ENCODE assay signal across 8 cellular contexts in the genomic region with DNA sequence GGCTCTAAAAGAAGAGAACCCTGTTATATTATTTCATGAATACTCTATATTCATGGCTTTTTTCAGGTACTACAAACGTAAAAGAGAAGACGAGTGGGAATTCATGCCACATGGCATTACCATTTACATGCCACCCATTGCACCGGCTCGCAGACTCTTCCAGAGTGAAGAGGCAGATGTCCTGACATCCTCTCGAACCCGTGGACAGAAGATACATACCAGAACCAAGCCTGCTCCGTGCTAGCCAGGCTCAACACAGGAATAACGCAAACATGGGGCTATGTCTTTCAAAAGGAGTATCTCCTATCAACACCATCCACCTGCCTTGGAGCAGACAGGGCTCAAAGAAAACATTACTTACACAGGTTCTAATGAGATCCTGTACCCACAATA.
DNase-seq lines count a peak whose midpoint lies in the region; ATAC-seq and TF ChIP-seq lines count a peak whose summit lies in the region.

No MANE protein-coding gene starts in this region.

- H3K79me2 ChIP-seq in GM23248 (ENCODE audit: insufficient read depth): no peaks in the 10 kb centered on the region
- no peaks in the 10 kb centered on the region for H3K79me2 ChIP-seq in SK-N-SH (ENCODE audit: insufficient read depth)

- intact Hi-C loops in esophagus squamous epithelium (cut with DNase I): no loop called here
- intact Hi-C loops in spleen (cut with DNase I; ENCODE audit: low total_unique reads): no loop called here
- intact Hi-C loops in naive thymus-derived CD4-positive, alpha-beta T cell (cut with micrococcal nuclease): loop anchor here in 1 of 2 donors (2.0 to 5.0 kb wide), 2 partner anchors 292 to 615 kb away; no protein-coding TSS in a partner anchor

- H3K9me2 ChIP-seq in GM23248 (ENCODE audit: insufficient read depth): no peaks in the 10 kb centered on the region
- no peaks in the 10 kb centered on the region for H3K9me2 ChIP-seq in SK-N-SH

- CTCF ChIA-PET in SK-N-SH (lab: Yijun Ruan, JAX): interaction anchor here (1.0 to 1.9 kb wide), 6 partner anchors 11 to 116 kb away, joined by 3 to 10 read pairs (median 4); no protein-coding TSS in a partner anchor
- CTCF ChIA-PET in naive thymus-derived CD4-positive, alpha-beta T cell (lab: Charles Lee): no interaction called here

- H3K4me1 Mint-ChIP-seq in naive thymus-derived CD4-positive, alpha-beta T cell: peaks cover 8 to 43% (median 30%) of the 10 kb centered on the region in 7 donors

- H3K36me3 ChIP-seq in GM23248 (ENCODE audit: low read depth) (no peaks in the 10 kb centered on the region), SK-N-SH (replicated peaks in 1 of 2; ENCODE audit: control insufficient read depth in 1 of 2, insufficient read depth in 2 of 2, low read length in 1 of 2) (no peaks in the 10 kb centered on the region), esophagus squamous epithelium (no peaks in the 10 kb centered on the region), spleen (peaks cover 0 to 23% (median 0%) of the 10 kb centered on the region in 6 donors)
- H3K36me3 ChIP-seq in naive thymus-derived CD4-positive, alpha-beta T cell (ENCODE audit: control insufficient read depth in 2 of 3, insufficient read depth in 3 of 3, low read length in 3 of 3): peaks cover 0 to 9% (median 0%) of the 10 kb centered on the region in 3 experiments

- in situ Hi-C loops in GM23248 (cut with MboI): no loop called here

- TF ChIP-seq POLR2A in esophagus squamous epithelium (IDR thresholded peaks at IDR 0.05) (no peak), spleen (IDR thresholded peaks at IDR 0.05) (no peak)

- TF ChIP-seq RAD21 in SK-N-SH (IDR thresholded peaks at IDR 0.05; ENCODE audit: low read length): no peak

- H3K4me2 ChIP-seq in GM23248 (ENCODE audit: unreplicated experiment) (peak overlapping the region; percentile 47), SK-N-SH (no peak overlapping the region; the same call in 1 of the 2 replicates)

- peaks cover 0 to 6% (median 0%) of the 10 kb centered on the region in 5 donors for H3K27me3 Mint-ChIP-seq in naive thymus-derived CD4-positive, alpha-beta T cell

- H3K27ac ChIP-seq in GM23248 (peak overlapping the region; percentile 86), SK-N-SH (ENCODE audit: low read depth in 2 of 2, low read length in 1 of 2) (peak overlapping the region; percentile 97 to 99), esophagus squamous epithelium (peak overlapping the region; percentile 74 to 85 (median 80)), spleen (peak overlapping the region; percentile 22 to 83 (median 75)), substantia nigra (ENCODE audit: low read depth, low read length, poor library complexity, severe bottlenecking) (no peak overlapping the region)
- no peak overlapping the region for H3K27ac ChIP-seq in naive thymus-derived CD4-positive, alpha-beta T cell (ENCODE audit: low read depth, low read length)

- POLR2A ChIA-PET in SK-N-SH (lab: Yijun Ruan, JAX): interaction anchor here (1.1 to 1.4 kb wide), 2 partner anchors 21 to 160 kb away, joined by 3 to 5 read pairs; no protein-coding TSS in a partner anchor
- POLR2A ChIA-PET in naive thymus-derived CD4-positive, alpha-beta T cell (lab: Charles Lee): no interaction called here

- H2AFZ ChIP-seq in GM23248: no peak overlapping the region
- no peak overlapping the region for H2AFZ ChIP-seq in SK-N-SH (ENCODE audit: low read depth)

- H4K20me1 ChIP-seq in GM23248 (ENCODE audit: insufficient read depth): no peaks in the 10 kb centered on the region
- H4K20me1 ChIP-seq in SK-N-SH (ENCODE audit: insufficient read depth): no peaks in the 10 kb centered on the region

- peak overlapping the region in 3 of 9 donors; percentile 85 to 89 (median 87) for H3K27ac Mint-ChIP-seq in naive thymus-derived CD4-positive, alpha-beta T cell

- H3K27me3 ChIP-seq in GM23248 (replicated peaks; ENCODE audit: insufficient read depth): no peaks in the 10 kb centered on the region
- no peaks in the 10 kb centered on the region for H3K27me3 ChIP-seq in SK-N-SH (ENCODE audit: insufficient read depth)
- no peaks in the 10 kb centered on the region for H3K27me3 ChIP-seq in esophagus squamous epithelium
- no peaks in the 10 kb centered on the region for H3K27me3 ChIP-seq in spleen (replicated peaks in 1 of 7)
- no peaks in the 10 kb centered on the region for H3K27me3 ChIP-seq in naive thymus-derived CD4-positive, alpha-beta T cell (ENCODE audit: control insufficient read depth in 2 of 2, insufficient read depth in 2 of 2, low read length in 2 of 2)

- peaks cover 23% of the 10 kb centered on the region for H3F3A ChIP-seq in GM23248 (ENCODE audit: insufficient read depth)
- H3F3A ChIP-seq in SK-N-SH (replicated peaks; ENCODE audit: insufficient read depth): peaks cover 23% of the 10 kb centered on the region

- peak overlapping the region in 3 of 10 donors; percentile 4 to 66 (median 6) for H3K4me3 Mint-ChIP-seq in naive thymus-derived CD4-positive, alpha-beta T cell

- H3K4me3 ChIP-seq in GM23248 (no peak overlapping the region), SK-N-SH (ENCODE audit: low read depth in 2 of 2, low read length in 1 of 2) (no peak overlapping the region), esophagus squamous epithelium (no peak overlapping the region), spleen (no peak overlapping the region)
- no peak overlapping the region for H3K4me3 ChIP-seq in naive thymus-derived CD4-positive, alpha-beta T cell (ENCODE audit: low read length)

- H3K9ac ChIP-seq in GM23248: peak overlapping the region; percentile 61
- peak overlapping the region; percentile 55; the same call in 1 of the 2 replicates for H3K9ac ChIP-seq in SK-N-SH

- H3K36me3 Mint-ChIP-seq in naive thymus-derived CD4-positive, alpha-beta T cell: peaks cover 4 to 50% (median 44%) of the 10 kb centered on the region in 5 donors

- H3K4me1 ChIP-seq in GM23248 (ENCODE audit: insufficient read depth) (peaks cover 23% of the 10 kb centered on the region), SK-N-SH (ENCODE audit: control insufficient read depth in 1 of 2, insufficient read depth in 2 of 2, low read depth in 1 of 2, low read length in 1 of 2) (peaks cover 20 to 31% of the 10 kb centered on the region in 2 experiments), esophagus squamous epithelium (peaks cover 22 to 56% (median 42%) of the 10 kb centered on the region in 3 donors), spleen (peaks cover 6 to 41% (median 33%) of the 10 kb centered on the region in 6 donors)
- peaks cover 0 to 35% of the 10 kb centered on the region in 2 donors for H3K4me1 ChIP-seq in naive thymus-derived CD4-positive, alpha-beta T cell (ENCODE audit: control insufficient read depth in 2 of 2, insufficient read depth in 2 of 2, low read length in 2 of 2)

- TF ChIP-seq CTCF in SK-N-SH (IDR thresholded peaks at IDR 0.05): no peak
- no peak for TF ChIP-seq CTCF in esophagus squamous epithelium (IDR thresholded peaks at IDR 0.05)
- TF ChIP-seq CTCF in spleen (IDR thresholded peaks at IDR 0.05 in 8 of 11, conservative IDR thresholded peaks at IDR 0.05 in 3 of 11): no peak

- peaks cover 0 to 2% (median 0%) of the 10 kb centered on the region in 11 donors for H3K9me3 Mint-ChIP-seq in naive thymus-derived CD4-positive, alpha-beta T cell

- no peak for DNase-seq in GM23248
- DNase-seq in SK-N-SH: no peak
- DNase-seq in esophagus squamous epithelium (lab: John Stamatoyannopoulos, UW): no peak
- no peak for DNase-seq in spleen
- no peak for DNase-seq in NCI-H2029 (lab: John Stamatoyannopoulos, UW)
- no peak for DNase-seq in substantia nigra (lab: John Stamatoyannopoulos, UW)
- DNase-seq in NCI-H2081 treated with DMSO at 0.1 percent for 48 hours (lab: John Stamatoyannopoulos, UW): no peak
- DNase-seq in naive thymus-derived CD4-positive, alpha-beta T cell: no peak

- H3K9me3 ChIP-seq in GM23248 (ENCODE audit: low read depth) (no peaks in the 10 kb centered on the region), SK-N-SH (no peaks in the 10 kb centered on the region), esophagus squamous epithelium (no peaks in the 10 kb centered on the region), spleen (no peaks in the 10 kb centered on the region)
- no peaks in the 10 kb centered on the region for H3K9me3 ChIP-seq in naive thymus-derived CD4-positive, alpha-beta T cell (ENCODE audit: control insufficient read depth in 2 of 3, low read length in 3 of 3)

- TF ChIP-seq EP300 in SK-N-SH (IDR thresholded peaks at IDR 0.05; ENCODE audit: borderline replicate concordance in 1 of 2, low read depth in 1 of 2, low read length in 1 of 2): no peak

- 84 to 85% methylated on average over 8 of the region's 8 CpGs for WGBS in GM23248 (ENCODE audit: low coverage in 1 of 2, low lambda C conversion rate in 2 of 2, missing lambda C conversion rate in 2 of 2), 2 experiments
- 95% methylated on average over 8 of the region's 8 CpGs for WGBS in SK-N-SH (ENCODE audit: low lambda C conversion rate)
- WGBS in esophagus squamous epithelium, 2 donors: 82 to 87% methylated on average over 6 to 8 of the region's 8 CpGs
- WGBS in spleen, 5 donors: 90 to 97% (median 91%) methylated on average over 8 of the region's 8 CpGs

- ATAC-seq in naive thymus-derived CD4-positive, alpha-beta T cell: no peak

TF ChIP-seq in SK-N-SH, 30 proteins besides CTCF, POLR2A, EP300 and RAD21 (continues in another document):
- TF ChIP-seq IRF3 (IDR thresholded peaks at IDR 0.05; ENCODE audit: low read depth, low read length) (no peak), NFIC (IDR thresholded peaks at IDR 0.05; ENCODE audit: borderline replicate concordance) (no peak), PBX3 (IDR thresholded peaks at IDR 0.05) (no peak), YY1 (IDR thresholded peaks at IDR 0.05; ENCODE audit: low read depth) (no peak), MXI1 (IDR thresholded peaks at IDR 0.05; ENCODE audit: low read depth, low read length) (no peak), FOXM1 (IDR thresholded peaks at IDR 0.05; ENCODE audit: low read depth) (no peak), CHD2 (IDR thresholded peaks at IDR 0.05; ENCODE audit: low read length, partially characterized antibody) (no peak)

Comparison
In these comparisons a context has a peak if more than half of its experiments do, and no peak if none do; other contexts are left out.
1. H3K27ac ChIP-seq: peak in GM23248 (single experiment), SK-N-SH (2 of 2), esophagus squamous epithelium (4 of 4) and spleen (8 of 8); none in substantia nigra (single experiment) and naive thymus-derived CD4-positive, alpha-beta T cell (single experiment).